1 cellular context compared by ENCODE assay signal in the genomic region with DNA sequence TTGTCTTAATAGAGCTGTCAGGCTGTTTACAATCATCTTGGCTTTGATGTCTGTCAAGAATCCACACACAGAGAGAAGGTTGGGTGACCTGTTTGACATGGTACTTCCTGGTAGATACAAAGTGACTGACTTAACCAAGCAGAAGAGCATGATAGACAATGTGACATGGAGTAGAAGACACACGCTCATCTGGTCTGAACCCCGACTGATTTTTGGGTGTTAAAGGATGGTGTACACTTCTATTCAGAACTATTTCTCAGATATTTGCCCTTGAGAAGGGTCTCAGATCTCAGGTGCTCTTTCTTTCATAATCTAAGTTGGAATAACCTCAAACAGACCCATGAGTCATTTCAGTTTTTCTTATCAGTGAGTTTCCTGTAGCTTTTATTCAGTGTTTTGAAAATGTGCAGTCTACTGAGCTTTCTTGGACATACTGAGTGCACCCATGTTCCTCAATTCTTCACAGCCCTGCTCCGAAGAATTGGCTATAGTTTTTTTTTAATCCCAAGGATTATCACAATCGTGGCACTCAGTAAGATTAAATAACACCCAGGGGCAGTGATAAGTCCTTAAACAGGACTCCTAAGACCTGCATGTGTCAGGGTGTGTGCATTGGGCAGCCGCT.
A peak's percentile ranks its signal among the peaks of the same experiment; 100 is the strongest.
TF ChIP-seq lines count a peak whose summit lies in the region.

No MANE protein-coding gene starts in this region.

TF ChIP-seq in GM12878, 131 proteins besides CTCF, POLR2A, EP300 and RAD21 (continued from another document):
- TF ChIP-seq BRCA1 (IDR thresholded peaks at IDR 0.05; ENCODE audit: low read depth, low read length) (no peak), RUNX3 (IDR thresholded peaks at IDR 0.05; ENCODE audit: low read length) (peak; percentile 81), MEF2A (IDR thresholded peaks at IDR 0.05; ENCODE audit: insufficient read depth, low read depth, low read length) (0 out of 2 replicates have a peak, but pooled peaks have one; percentile 10), MEF2B (IDR thresholded peaks at IDR 0.05; ENCODE audit: partially characterized antibody, poor library complexity, severe bottlenecking) (peak; percentile 7), NBN (IDR thresholded peaks at IDR 0.05) (no peak), EED (IDR thresholded peaks at IDR 0.05; ENCODE audit: low read depth) (peak; percentile 19; the same call in 1 of the 2 replicates), JUNB (IDR thresholded peaks at IDR 0.05) (peak; percentile 78), FOXM1 (IDR thresholded peaks at IDR 0.05; ENCODE audit: low read depth, low read length) (peak; percentile 43), ETV6 (conservative IDR thresholded peaks at IDR 0.05 in 1 of 2, IDR thresholded peaks at IDR 0.05 in 1 of 2; ENCODE audit: borderline replicate concordance in 1 of 2, low read depth in 1 of 2) (peak in 1 of 2 experiments; percentile 23; a peak in 1 of 4 replicates), EGR1 (IDR thresholded peaks at IDR 0.05; ENCODE audit: borderline replicate concordance in 1 of 2, low read depth in 2 of 2, low read length in 2 of 2) (no peak), BACH1 (IDR thresholded peaks at IDR 0.05; ENCODE audit: borderline replicate concordance) (no peak), CBFB (IDR thresholded peaks at IDR 0.05; ENCODE audit: low read depth) (0 out of 2 replicates have a peak, but pooled peaks have one; percentile 18), NFIC (IDR thresholded peaks at IDR 0.05; ENCODE audit: low read depth, low read length) (peak; percentile 86), IRF4 (IDR thresholded peaks at IDR 0.05; ENCODE audit: low read depth, low read length) (peak; percentile 53; the same call in 1 of the 2 replicates)
- TF ChIP-seq, protein P1, sequence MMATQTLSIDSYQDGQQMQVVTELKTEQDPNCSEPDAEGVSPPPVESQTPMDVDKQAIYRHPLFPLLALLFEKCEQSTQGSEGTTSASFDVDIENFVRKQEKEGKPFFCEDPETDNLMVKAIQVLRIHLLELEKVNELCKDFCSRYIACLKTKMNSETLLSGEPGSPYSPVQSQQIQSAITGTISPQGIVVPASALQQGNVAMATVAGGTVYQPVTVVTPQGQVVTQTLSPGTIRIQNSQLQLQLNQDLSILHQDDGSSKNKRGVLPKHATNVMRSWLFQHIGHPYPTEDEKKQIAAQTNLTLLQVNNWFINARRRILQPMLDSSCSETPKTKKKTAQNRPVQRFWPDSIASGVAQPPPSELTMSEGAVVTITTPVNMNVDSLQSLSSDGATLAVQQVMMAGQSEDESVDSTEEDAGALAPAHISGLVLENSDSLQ (IDR thresholded peaks at IDR 0.05), result 0 out of 2 replicates have a peak, but pooled peaks have one; percentile 18
TF ChIP-seq in GM12878: peak in this region for 14.
